Comparison of ENCODE assay signal across 8 cellular contexts in the genomic region with DNA sequence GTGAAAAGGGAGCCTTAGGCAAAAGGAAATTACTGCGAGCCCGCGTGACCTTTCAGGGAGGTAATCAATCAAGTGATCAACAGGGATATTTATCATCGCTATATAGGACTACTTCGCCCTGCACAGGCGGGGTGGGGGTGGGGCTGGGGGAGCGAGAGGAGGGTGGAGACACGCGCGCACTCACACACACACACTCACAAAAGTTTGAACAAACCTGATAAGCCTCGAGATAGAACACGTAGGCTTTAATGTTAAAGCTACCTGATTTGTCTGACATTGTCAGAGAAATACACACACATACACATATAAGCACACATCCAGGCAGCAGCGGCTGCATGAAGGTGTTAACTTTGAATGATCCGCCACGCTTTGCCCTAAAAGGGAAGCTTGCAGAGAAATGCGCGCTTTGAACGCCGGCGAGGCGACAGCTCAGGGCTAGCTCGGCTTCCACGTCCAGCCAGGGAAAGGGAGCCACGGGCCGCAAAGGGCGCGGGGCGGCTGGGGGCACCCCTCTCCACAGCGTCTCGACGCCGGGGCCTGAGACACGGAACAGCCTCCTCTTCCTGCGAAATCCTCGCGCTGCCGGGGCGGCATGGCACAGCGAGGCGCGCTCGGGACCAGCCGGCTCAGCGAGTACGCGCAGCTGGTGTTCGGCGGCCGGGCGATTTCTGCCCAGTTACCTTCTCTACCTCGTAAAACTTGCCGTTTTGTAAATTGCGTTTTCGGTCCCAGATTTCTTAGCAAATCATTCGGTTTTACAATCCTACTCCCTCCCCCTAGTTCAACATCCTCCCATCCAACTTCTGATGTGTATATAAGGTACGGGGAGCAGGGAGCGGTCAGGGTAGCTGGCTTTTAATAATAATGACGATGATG. TPM values are rescaled to one million over a fixed set of nuclear protein-coding genes. Genes with fewer than 3 reads are reported as not detected.
A peak's percentile ranks its signal among the peaks of the same experiment; 100 is the strongest.
DNase-seq lines count a peak whose midpoint lies in the region; ATAC-seq and TF ChIP-seq lines count a peak whose summit lies in the region.

No MANE protein-coding gene starts in this region.

- peak overlapping the region; percentile 73 for H3K4me3 Mint-ChIP-seq in neural crest cell

- no peak overlapping the region for H3K27ac ChIP-seq in SU-DHL-6 (ENCODE audit: low read depth, low read length)

- H2AFZ ChIP-seq in SU-DHL-6 (ENCODE audit: low read depth, low read length, severe bottlenecking) = no peak overlapping the region

- no peaks in the 10 kb centered on the region; the same call in 1 of the 2 replicates for H3K27me3 ChIP-seq in SU-DHL-6 (ENCODE audit: low read length)

- H3K9me3 ChIP-seq in SU-DHL-6 (ENCODE audit: insufficient read depth, low read length) = no peaks in the 10 kb centered on the region

- DNase-seq in DMS 273 (lab: John Stamatoyannopoulos, UW; ENCODE audit: unreplicated experiment) (peak; percentile 90), neural crest cell (ENCODE audit: low read depth, low spot score) (no peak), NCI-H524 treated with DMSO at 0.1 percent for 48 hours (lab: John Stamatoyannopoulos, UW) (no peak), hypothalamus (lab: John Stamatoyannopoulos, UW) (no peak)

- no peak overlapping the region for H3K27ac Mint-ChIP-seq in neural crest cell (ENCODE audit: unreplicated experiment)

- peaks cover 5% of the 10 kb centered on the region for H3K9me3 Mint-ChIP-seq in neural crest cell

- no peaks in the 10 kb centered on the region for H4K20me1 ChIP-seq in SU-DHL-6 (ENCODE audit: low read depth, low read length)

- H3K79me2 ChIP-seq in SU-DHL-6 (ENCODE audit: insufficient read depth, low read length) = no peaks in the 10 kb centered on the region

- H3K4me1 Mint-ChIP-seq in neural crest cell = peaks cover 40% of the 10 kb centered on the region

- no peaks in the 10 kb centered on the region for H3K9me2 ChIP-seq in SU-DHL-6 (replicated peaks; ENCODE audit: insufficient read depth, low read length)

- TF ChIP-seq CTCF in SU-DHL-6 (IDR thresholded peaks at IDR 0.05; ENCODE audit: insufficient read depth, low read length, poor library complexity, severe bottlenecking) = no peak
- no peak for TF ChIP-seq CTCF in neural crest cell (conservative IDR thresholded peaks at IDR 0.05)

- H3K4me2 ChIP-seq in SU-DHL-6 (ENCODE audit: low read depth, low read length, poor library complexity, severe bottlenecking) = peak overlapping the region; percentile 1

- H3F3A ChIP-seq in SU-DHL-6 (ENCODE audit: insufficient read depth) = no peaks in the 10 kb centered on the region

- H3K9ac ChIP-seq in SU-DHL-6 (ENCODE audit: low read length) = no peak overlapping the region

- peaks cover 1% of the 10 kb centered on the region for H3K36me3 Mint-ChIP-seq in neural crest cell (ENCODE audit: low read depth)

- H3K27me3 Mint-ChIP-seq in neural crest cell (ENCODE audit: low read depth) = peaks cover 97% of the 10 kb centered on the region

- no peak overlapping the region for H3K4me3 ChIP-seq in SU-DHL-6 (ENCODE audit: insufficient read depth, low read length, poor library complexity, severe bottlenecking)

- ATAC-seq in HG02610 (IDR thresholded peaks at IDR 0.05; ENCODE audit: unreplicated experiment) (peak; percentile 20), esophagus mucosa (peak; percentile 53), HG03095 (IDR thresholded peaks at IDR 0.05; ENCODE audit: unreplicated experiment) (no peak)

- H3K36me3 ChIP-seq in SU-DHL-6 (ENCODE audit: low read length) = no peaks in the 10 kb centered on the region

RNA-seq across cellular contexts. Expression of a gene that starts 4.8 kb away (rescaled TPM):
- total RNA-seq in esophagus mucosa = 23.3 TPM
- 1.1 and 2.9 TPM in 2 replicates for total RNA-seq in neural crest cell
